ENCODE assay signal across 3 cellular contexts in genomic region chr17:67003231-67003630, GRCh38.
TF ChIP-seq lines count a peak whose summit lies in the region.

No MANE protein-coding gene starts in this region.

TF ChIP-seq in HepG2, 621 proteins besides CTCF, POLR2A, EP300 and RAD21:
- TF ChIP-seq ZNF468 (CRISPR knock-in tag; IDR thresholded peaks at IDR 0.05) (no peak), ZNF629 (CRISPR knock-in tag; conservative IDR thresholded peaks at IDR 0.05) (peak; percentile 77), USF2 (IDR thresholded peaks at IDR 0.05; ENCODE audit: low read depth, low read length) (no peak), USF2 (CRISPR knock-in tag; IDR thresholded peaks at IDR 0.05; ENCODE audit: borderline replicate concordance) (0 out of 2 replicates have a peak, but pooled peaks have one; percentile 24)

TF ChIP-seq in HCT116, 20 proteins besides CTCF, POLR2A, EP300 and RAD21:
- no peak for TF ChIP-seq SP1 (IDR thresholded peaks at IDR 0.05; ENCODE audit: low read depth)

TF ChIP-seq in K562, 482 proteins besides CTCF, POLR2A, EP300 and RAD21:
- TF ChIP-seq FOS (IDR thresholded peaks at IDR 0.05; ENCODE audit: extremely low read depth, insufficient read length) (no peak), ZBTB17 (CRISPR knock-in tag; IDR thresholded peaks at IDR 0.05) (peak; percentile 67; the same call in 1 of the 2 replicates), NR2F6 (CRISPR knock-in tag; IDR thresholded peaks at IDR 0.05) (no peak), UBTF (IDR thresholded peaks at IDR 0.05; ENCODE audit: borderline replicate concordance in 1 of 2, low read depth in 2 of 2, low read length in 2 of 2) (no peak), ZNF609 (CRISPR knock-in tag; IDR thresholded peaks at IDR 0.05; ENCODE audit: borderline replicate concordance) (no peak), ZNF23 (CRISPR knock-in tag; IDR thresholded peaks at IDR 0.05) (peak; percentile 58; the same call in 1 of the 2 replicates), NCOA2 (IDR thresholded peaks at IDR 0.05; ENCODE audit: partially characterized antibody in 2 of 2) (no peak), HEY1 (CRISPR knock-in tag; IDR thresholded peaks at IDR 0.05; ENCODE audit: borderline replicate concordance) (no peak), RBM25 (IDR thresholded peaks at IDR 0.05; ENCODE audit: low read depth, low read length, severe bottlenecking) (peak; percentile 50), MBD2 (IDR thresholded peaks at IDR 0.05; ENCODE audit: borderline replicate concordance, low read depth) (no peak), ATF3 (IDR thresholded peaks at IDR 0.05) (no peak), ATF3 (CRISPR knock-in tag; conservative IDR thresholded peaks at IDR 0.05) (no peak), ZNF551 (CRISPR knock-in tag; IDR thresholded peaks at IDR 0.05) (no peak), GTF2E2 (tag; IDR thresholded peaks at IDR 0.05) (no peak), RBM22 (IDR thresholded peaks at IDR 0.05; ENCODE audit: low read depth, low read length, poor library complexity, severe bottlenecking) (no peak), SP1 (CRISPR knock-in tag; IDR thresholded peaks at IDR 0.05) (no peak), CBFA2T2 (conservative IDR thresholded peaks at IDR 0.05) (no peak), MEF2A (IDR thresholded peaks at IDR 0.05; ENCODE audit: control insufficient read depth, low read depth, low read length) (no peak), ZNF121 (CRISPR knock-in tag; conservative IDR thresholded peaks at IDR 0.05) (no peak), GABPA (tag; conservative IDR thresholded peaks at IDR 0.05; ENCODE audit: low read depth) (no peak), TSHZ1 (CRISPR knock-in tag; IDR thresholded peaks at IDR 0.05) (no peak), TRIM28 (IDR thresholded peaks at IDR 0.05) (no peak), MCM7 (IDR thresholded peaks at IDR 0.05) (no peak)
